ENCODE assay signal across 9 cellular contexts in the genomic region with DNA sequence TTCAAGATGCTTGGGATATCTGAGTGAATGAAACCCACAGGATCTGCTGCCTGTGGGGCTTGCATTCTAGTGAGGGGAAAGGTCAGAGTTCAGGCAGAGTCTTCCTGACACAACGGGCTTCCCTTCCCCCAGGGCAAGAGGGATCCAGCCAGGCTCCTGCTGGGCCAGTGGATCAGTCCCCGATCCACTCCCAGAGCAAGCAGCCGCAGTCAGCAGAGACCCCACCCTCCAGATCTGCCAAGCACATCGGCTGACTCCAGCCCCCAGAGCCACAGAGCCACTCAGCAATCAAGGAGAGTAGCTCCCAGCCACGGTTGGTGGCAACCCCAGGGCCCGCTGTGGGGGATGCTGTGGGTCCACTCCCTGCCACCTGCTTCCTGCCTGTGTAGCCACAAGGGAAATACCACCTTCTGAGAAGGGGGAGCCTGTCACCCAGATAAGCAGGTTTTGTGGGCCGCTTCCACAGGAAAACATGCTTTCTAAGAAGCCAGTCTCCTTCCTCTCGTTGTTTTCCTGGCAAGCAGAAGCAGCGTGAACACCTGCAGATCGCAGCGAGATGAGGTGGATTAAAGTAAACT. TPM values are rescaled to one million over a fixed set of nuclear protein-coding genes. Genes with fewer than 3 reads are reported as not detected.
DNase-seq lines count a peak whose midpoint lies in the region; ATAC-seq and TF ChIP-seq lines count a peak whose summit lies in the region.
"Had no signal": no experiment of that assay in that cellular context is flagged by ENCODE, and none has a peak within 500 bp of the region (broad histone marks: within the 10 kb centered on the region; RNA-seq: fewer than 3 reads in every experiment).

No MANE protein-coding gene starts in this region.

- no peak for TF ChIP-seq CTCF in OCI-LY3 (IDR thresholded peaks at IDR 0.05; ENCODE audit: low read depth, low read length)
- no peak for TF ChIP-seq CTCF in uterus (IDR thresholded peaks at IDR 0.05)

- peak overlapping the region; percentile 87 for H3K4me2 ChIP-seq in OCI-LY3 (ENCODE audit: low read length)

- no peaks in the 10 kb centered on the region for H3K79me2 ChIP-seq in OCI-LY3 (ENCODE audit: low read length)

- peaks cover 55% of the 10 kb centered on the region for H3K4me1 ChIP-seq in OCI-LY3 (ENCODE audit: low read length)
- H3K4me1 ChIP-seq in uterus = no peaks in the 10 kb centered on the region

- H3K27ac ChIP-seq in OCI-LY3 (ENCODE audit: low read length) = peak overlapping the region; percentile 93
- no peak overlapping the region for H3K27ac ChIP-seq in uterus

- H4K20me1 ChIP-seq in OCI-LY3 (ENCODE audit: insufficient read depth, low read length) = no peaks in the 10 kb centered on the region

- H3K27me3 ChIP-seq in OCI-LY3 (ENCODE audit: low read depth, low read length) (peaks cover 56% of the 10 kb centered on the region), uterus (no peaks in the 10 kb centered on the region)

- intact Hi-C loops in uterus (cut with DNase I; ENCODE audit: low total_unique reads) = no loop called here

- peak; percentile 33 for ATAC-seq in GM19035 (IDR thresholded peaks at IDR 0.05; ENCODE audit: unreplicated experiment)
- ATAC-seq in HG02938 (IDR thresholded peaks at IDR 0.05; ENCODE audit: unreplicated experiment) = peak; percentile 25

- H3K9ac ChIP-seq in OCI-LY3 (ENCODE audit: low read length) = peak overlapping the region; percentile 50

- H3K4me3 ChIP-seq in OCI-LY3 (ENCODE audit: low read length) (peak overlapping the region; percentile 60), uterus (no peak overlapping the region)

- no peaks in the 10 kb centered on the region for H3K9me3 ChIP-seq in OCI-LY3 (ENCODE audit: insufficient read depth, low read length)
- no peaks in the 10 kb centered on the region for H3K9me3 ChIP-seq in uterus

- no peaks in the 10 kb centered on the region for H3K36me3 ChIP-seq in OCI-LY3 (replicated peaks; ENCODE audit: low read depth, low read length)
- no peaks in the 10 kb centered on the region for H3K36me3 ChIP-seq in uterus

- DNase-seq in dermis blood vessel endothelial cell = peak; percentile 86
- no peak for DNase-seq in NCI-H2029 treated with DMSO at 0.1 percent for 48 hours (lab: John Stamatoyannopoulos, UW)
- DNase-seq in uterus = no peak
- DNase-seq in NCI-H1105 treated with DMSO at 0.1 percent for 48 hours (lab: John Stamatoyannopoulos, UW) = no peak
- no peak for DNase-seq in NCI-H2196 (lab: John Stamatoyannopoulos, UW; ENCODE audit: unreplicated experiment)

- H2AFZ ChIP-seq in OCI-LY3 (ENCODE audit: low read depth, low read length) = no peak overlapping the region

- no peak for TF ChIP-seq POLR2A in uterus (IDR thresholded peaks at IDR 0.05)

RNA-seq across cellular contexts. Expression of a gene that starts 44.9 kb away (rescaled TPM):
- not detected in 2 replicates for total RNA-seq in dermis blood vessel endothelial cell
- under 1 TPM in 1 of 4 donors, not detected in 3; 0.15 TPM for total RNA-seq in uterus
- total RNA-seq: RPMI7951 had no signal
